Comparison of ENCODE assay signal across 1 cellular context in the genomic region with DNA sequence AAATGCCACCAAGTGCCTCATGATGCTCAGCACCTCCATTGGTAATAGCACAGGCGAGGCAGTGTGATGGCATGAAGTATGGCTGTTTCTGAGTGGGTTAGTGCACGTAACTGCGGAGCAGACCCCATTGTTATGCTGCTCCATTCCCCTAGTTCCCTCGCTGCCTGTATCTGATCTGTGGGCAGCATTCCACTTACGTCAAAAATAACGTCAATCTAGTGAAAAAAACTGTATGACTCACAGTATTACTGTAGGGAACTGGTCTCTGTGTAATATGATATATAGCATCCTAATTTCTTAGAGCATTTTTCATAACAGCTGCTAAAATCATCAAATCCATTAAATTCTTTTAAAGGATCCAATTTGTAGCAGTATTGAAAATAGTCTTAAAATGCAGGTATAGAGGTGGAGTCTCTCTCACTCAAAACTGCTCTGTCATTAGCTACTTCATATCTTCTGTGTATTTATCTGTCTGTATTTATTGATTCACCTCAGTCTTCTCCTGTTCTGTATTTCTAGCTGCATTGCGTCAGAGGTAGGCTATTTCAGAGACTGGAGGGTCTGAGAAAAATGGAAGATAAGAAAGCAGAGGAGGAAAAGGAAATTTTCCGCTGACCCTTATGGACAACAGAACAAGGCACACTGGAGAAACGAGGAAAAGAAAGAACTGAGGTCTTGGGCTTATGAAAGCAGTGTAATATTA.
TF ChIP-seq lines count a peak whose summit lies in the region.

No MANE protein-coding gene starts in this region.

TF ChIP-seq in HEK293, 187 proteins besides CTCF, POLR2A, EP300 and RAD21 (continued from another document):
- TF ChIP-seq, protein P1, sequence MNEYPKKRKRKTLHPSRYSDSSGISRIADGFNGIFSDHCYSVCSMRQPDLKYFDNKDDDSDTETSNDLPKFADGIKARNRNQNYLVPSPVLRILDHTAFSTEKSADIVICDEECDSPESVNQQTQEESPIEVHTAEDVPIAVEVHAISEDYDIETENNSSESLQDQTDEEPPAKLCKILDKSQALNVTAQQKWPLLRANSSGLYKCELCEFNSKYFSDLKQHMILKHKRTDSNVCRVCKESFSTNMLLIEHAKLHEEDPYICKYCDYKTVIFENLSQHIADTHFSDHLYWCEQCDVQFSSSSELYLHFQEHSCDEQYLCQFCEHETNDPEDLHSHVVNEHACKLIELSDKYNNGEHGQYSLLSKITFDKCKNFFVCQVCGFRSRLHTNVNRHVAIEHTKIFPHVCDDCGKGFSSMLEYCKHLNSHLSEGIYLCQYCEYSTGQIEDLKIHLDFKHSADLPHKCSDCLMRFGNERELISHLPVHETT (tag by site-specific recombination; IDR thresholded peaks at IDR 0.05), result no peak
- TF ChIP-seq ZNF23 (tag by site-specific recombination; IDR thresholded peaks at IDR 0.05; ENCODE audit: borderline replicate concordance) (no peak), MEIS1 (CRISPR knock-in tag; IDR thresholded peaks at IDR 0.05; ENCODE audit: borderline replicate concordance) (no peak), ZNF600 (tag by site-specific recombination; IDR thresholded peaks at IDR 0.05) (peak; percentile 93), ZNF629 (tag by site-specific recombination; IDR thresholded peaks at IDR 0.05) (peak; percentile 80), ZNF37A (tag by site-specific recombination; IDR thresholded peaks at IDR 0.05) (no peak), ZNF202 (tag by site-specific recombination; IDR thresholded peaks at IDR 0.05; ENCODE audit: borderline replicate concordance) (no peak), HOXC10 (CRISPR knock-in tag; IDR thresholded peaks at IDR 0.05) (no peak)
- TF ChIP-seq, protein P2, sequence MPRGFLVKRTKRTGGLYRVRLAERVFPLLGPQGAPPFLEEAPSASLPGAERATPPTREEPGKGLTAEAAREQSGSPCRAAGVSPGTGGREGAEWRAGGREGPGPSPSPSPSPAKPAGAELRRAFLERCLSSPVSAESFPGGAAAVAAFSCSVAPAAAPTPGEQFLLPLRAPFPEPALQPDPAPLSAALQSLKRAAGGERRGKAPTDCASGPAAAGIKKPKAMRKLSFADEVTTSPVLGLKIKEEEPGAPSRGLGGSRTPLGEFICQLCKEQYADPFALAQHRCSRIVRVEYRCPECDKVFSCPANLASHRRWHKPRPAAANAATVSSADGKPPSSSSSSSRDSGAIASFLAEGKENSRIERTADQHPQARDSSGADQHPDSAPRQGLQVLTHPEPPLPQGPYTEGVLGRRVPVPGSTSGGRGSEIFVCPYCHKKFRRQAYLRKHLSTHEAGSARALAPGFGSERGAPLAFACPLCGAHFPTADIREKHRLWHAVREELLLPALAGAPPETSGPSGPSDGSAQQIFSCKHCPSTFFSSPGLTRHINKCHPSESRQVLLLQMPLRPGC (tag by site-specific recombination; IDR thresholded peaks at IDR 0.05), result 0 out of 2 replicates have a peak, but pooled peaks have one; percentile 40
- TF ChIP-seq, protein P3, sequence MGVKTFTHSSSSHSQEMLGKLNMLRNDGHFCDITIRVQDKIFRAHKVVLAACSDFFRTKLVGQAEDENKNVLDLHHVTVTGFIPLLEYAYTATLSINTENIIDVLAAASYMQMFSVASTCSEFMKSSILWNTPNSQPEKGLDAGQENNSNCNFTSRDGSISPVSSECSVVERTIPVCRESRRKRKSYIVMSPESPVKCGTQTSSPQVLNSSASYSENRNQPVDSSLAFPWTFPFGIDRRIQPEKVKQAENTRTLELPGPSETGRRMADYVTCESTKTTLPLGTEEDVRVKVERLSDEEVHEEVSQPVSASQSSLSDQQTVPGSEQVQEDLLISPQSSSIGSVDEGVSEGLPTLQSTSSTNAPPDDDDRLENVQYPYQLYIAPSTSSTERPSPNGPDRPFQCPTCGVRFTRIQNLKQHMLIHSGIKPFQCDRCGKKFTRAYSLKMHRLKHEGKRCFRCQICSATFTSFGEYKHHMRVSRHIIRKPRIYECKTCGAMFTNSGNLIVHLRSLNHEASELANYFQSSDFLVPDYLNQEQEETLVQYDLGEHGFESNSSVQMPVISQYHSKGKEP (tag by site-specific recombination; IDR thresholded peaks at IDR 0.05), result no peak
- TF ChIP-seq, protein P4, sequence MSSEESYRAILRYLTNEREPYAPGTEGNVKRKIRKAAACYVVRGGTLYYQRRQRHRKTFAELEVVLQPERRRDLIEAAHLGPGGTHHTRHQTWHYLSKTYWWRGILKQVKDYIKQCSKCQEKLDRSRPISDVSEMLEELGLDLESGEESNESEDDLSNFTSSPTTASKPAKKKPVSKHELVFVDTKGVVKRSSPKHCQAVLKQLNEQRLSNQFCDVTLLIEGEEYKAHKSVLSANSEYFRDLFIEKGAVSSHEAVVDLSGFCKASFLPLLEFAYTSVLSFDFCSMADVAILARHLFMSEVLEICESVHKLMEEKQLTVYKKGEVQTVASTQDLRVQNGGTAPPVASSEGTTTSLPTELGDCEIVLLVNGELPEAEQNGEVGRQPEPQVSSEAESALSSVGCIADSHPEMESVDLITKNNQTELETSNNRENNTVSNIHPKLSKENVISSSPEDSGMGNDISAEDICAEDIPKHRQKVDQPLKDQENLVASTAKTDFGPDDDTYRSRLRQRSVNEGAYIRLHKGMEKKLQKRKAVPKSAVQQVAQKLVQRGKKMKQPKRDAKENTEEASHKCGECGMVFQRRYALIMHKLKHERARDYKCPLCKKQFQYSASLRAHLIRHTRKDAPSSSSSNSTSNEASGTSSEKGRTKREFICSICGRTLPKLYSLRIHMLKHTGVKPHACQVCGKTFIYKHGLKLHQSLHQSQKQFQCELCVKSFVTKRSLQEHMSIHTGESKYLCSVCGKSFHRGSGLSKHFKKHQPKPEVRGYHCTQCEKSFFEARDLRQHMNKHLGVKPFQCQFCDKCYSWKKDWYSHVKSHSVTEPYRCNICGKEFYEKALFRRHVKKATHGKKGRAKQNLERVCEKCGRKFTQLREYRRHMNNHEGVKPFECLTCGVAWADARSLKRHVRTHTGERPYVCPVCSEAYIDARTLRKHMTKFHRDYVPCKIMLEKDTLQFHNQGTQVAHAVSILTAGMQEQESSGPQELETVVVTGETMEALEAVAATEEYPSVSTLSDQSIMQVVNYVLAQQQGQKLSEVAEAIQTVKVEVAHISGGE (tag by site-specific recombination; conservative IDR thresholded peaks at IDR 0.05; ENCODE audit: low read depth), result no peak
